2 cellular contexts compared by ENCODE assay signal in genomic region chr7:66356277-66356721, GRCh38.
A peak's percentile ranks its signal among the peaks of the same experiment; 100 is the strongest.
TF ChIP-seq lines count a peak whose summit lies in the region.

No MANE protein-coding gene starts in this region.

TF ChIP-seq in SK-N-SH, 30 proteins besides CTCF, POLR2A, EP300 and RAD21 (continued from another document):
- TF ChIP-seq ZBTB33 (IDR thresholded peaks at IDR 0.05; ENCODE audit: borderline replicate concordance, low read depth) (no peak), RFX5 (IDR thresholded peaks at IDR 0.05; ENCODE audit: low read length) (no peak), YY1 (IDR thresholded peaks at IDR 0.05; ENCODE audit: low read depth) (no peak), NFIC (IDR thresholded peaks at IDR 0.05; ENCODE audit: borderline replicate concordance) (no peak), JUND (IDR thresholded peaks at IDR 0.05) (no peak), SMC3 (IDR thresholded peaks at IDR 0.05; ENCODE audit: low read depth, low read length) (no peak), NRF1 (IDR thresholded peaks at IDR 0.05; ENCODE audit: low read depth, low read length) (no peak), MXI1 (IDR thresholded peaks at IDR 0.05; ENCODE audit: low read depth, low read length) (no peak), REST (IDR thresholded peaks at IDR 0.05; ENCODE audit: low read depth, low read length) (no peak), ELF1 (IDR thresholded peaks at IDR 0.05) (no peak), FOSL2 (IDR thresholded peaks at IDR 0.05; ENCODE audit: borderline replicate concordance, low read depth) (peak; percentile 16; the same call in 1 of the 2 replicates), FOXM1 (IDR thresholded peaks at IDR 0.05; ENCODE audit: low read depth) (no peak), EZH2phosphoT487 (IDR thresholded peaks at IDR 0.05; ENCODE audit: borderline replicate concordance, low read depth) (no peak), SIN3A (IDR thresholded peaks at IDR 0.05; ENCODE audit: borderline replicate concordance, low read depth, low read length) (no peak), USF1 (IDR thresholded peaks at IDR 0.05; ENCODE audit: borderline replicate concordance, low read depth) (no peak), CHD2 (IDR thresholded peaks at IDR 0.05; ENCODE audit: low read length, partially characterized antibody) (no peak), RCOR1 (IDR thresholded peaks at IDR 0.05; ENCODE audit: low read length) (no peak), USF2 (IDR thresholded peaks at IDR 0.05; ENCODE audit: borderline replicate concordance, low read depth, low read length) (no peak), MEF2A (IDR thresholded peaks at IDR 0.05; ENCODE audit: borderline replicate concordance, low read depth) (no peak), IRF3 (IDR thresholded peaks at IDR 0.05; ENCODE audit: low read depth, low read length) (no peak), RXRA (IDR thresholded peaks at IDR 0.05; ENCODE audit: borderline replicate concordance, low read depth) (peak; percentile 60; the same call in 1 of the 2 replicates)

TF ChIP-seq in SK-N-SH treated with all-trans-retinoic acid at 6 μM for 48 hours, 23 proteins besides CTCF, POLR2A, EP300 and RAD21 (continued from another document):
- TF ChIP-seq PATZ1 (CRISPR knock-in tag; IDR thresholded peaks at IDR 0.05; ENCODE audit: borderline replicate concordance) (no peak), CREB5 (CRISPR knock-in tag; IDR thresholded peaks at IDR 0.05; ENCODE audit: low read depth) (no peak), ZNF8 (CRISPR knock-in tag; IDR thresholded peaks at IDR 0.05) (no peak), CSDC2 (CRISPR knock-in tag; IDR thresholded peaks at IDR 0.05) (no peak), ZFP30 (CRISPR knock-in tag; IDR thresholded peaks at IDR 0.05) (no peak)
